8 cellular contexts compared by ENCODE assay signal in the genomic region with DNA sequence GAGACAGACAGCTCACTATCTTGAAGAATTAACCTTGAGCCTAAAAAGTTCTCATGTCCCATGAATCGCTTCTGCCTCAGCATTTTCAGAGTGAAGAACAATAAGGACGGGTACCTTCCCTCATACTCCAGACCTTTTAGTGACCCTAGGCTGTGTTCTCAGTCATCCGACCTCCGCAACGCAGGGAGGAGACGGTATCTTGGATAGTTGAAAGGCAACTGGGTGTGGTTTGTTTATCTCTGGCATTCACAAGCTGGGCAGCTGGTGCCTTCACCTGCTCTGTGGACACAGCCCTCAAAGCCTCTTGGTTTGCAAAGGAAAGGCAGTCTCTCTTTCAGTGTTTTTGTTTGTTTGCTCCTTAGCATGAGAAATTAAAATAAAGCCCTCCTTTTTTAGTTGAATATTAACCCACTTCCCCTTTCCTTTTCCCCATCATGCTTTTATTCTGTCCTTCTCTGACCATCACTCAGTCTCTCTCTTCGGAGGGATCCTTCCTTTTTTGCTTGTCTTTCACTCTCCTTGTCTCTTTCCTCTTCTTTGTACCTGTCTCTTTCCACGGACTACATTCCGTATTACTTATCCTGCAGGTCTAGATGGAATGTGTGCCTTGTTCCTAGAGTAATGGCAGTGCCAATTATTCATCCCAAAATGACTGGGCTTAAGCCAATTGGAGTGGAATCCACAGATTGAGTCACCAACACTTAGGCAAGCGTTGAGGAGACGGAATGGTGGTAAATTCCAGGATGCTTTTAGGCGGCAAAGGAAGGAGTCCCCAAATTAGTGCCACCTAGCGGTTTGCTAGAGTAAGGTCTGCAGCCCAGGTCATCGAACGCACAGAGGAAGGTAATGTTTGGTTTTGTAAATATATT. TPM values are rescaled to one million over a fixed set of nuclear protein-coding genes. Genes with fewer than 3 reads are reported as not detected.
A peak's percentile ranks its signal among the peaks of the same experiment; 100 is the strongest.
DNase-seq lines count a peak whose midpoint lies in the region; ATAC-seq and TF ChIP-seq lines count a peak whose summit lies in the region.

No MANE protein-coding gene starts in this region.

- H2AK5ac ChIP-seq in mesenchymal stem cell (ENCODE audit: low read length, severe bottlenecking): no peak overlapping the region

- no peaks in the 10 kb centered on the region for H3K9me3 ChIP-seq in mesenchymal stem cell (ENCODE audit: control insufficient read depth, low read length)

- POLR2A ChIA-PET in MCF 10A (lab: Yijun Ruan, JAX): interaction anchor here (0.6 to 5.9 kb wide), 8 partner anchors 11 to 196 kb away, joined by 3 to 58 read pairs (median 5); partner anchors contain the start of gene PRR15

- peaks cover 2% of the 10 kb centered on the region for H3K4me1 ChIP-seq in mesenchymal stem cell (ENCODE audit: control insufficient read depth, insufficient read depth, low read depth, low read length)

- DNase-seq in G401 (ENCODE audit: low spot score) (peak; percentile 80), NCI-H1105 treated with DMSO at 0.1 percent for 48 hours (lab: John Stamatoyannopoulos, UW) (peak; percentile 25), MCF 10A (ENCODE audit: unreplicated experiment) (peak; percentile 91), mesenchymal stem cell (peak; percentile 15), head of caudate nucleus (no peak)
- no peak for DNase-seq in stimulated activated CD4-positive, alpha-beta T cell treated with anti-CD3 and anti-CD28 coated beads, Interleukin-1b, Interleukin-23, amount 100 ng/mL, for 48 hours

- H2BK12ac ChIP-seq in mesenchymal stem cell (ENCODE audit: low read length in 2 of 2): peak overlapping the region in 1 of 2 experiments; percentile 9

- no peak overlapping the region for H3K14ac ChIP-seq in mesenchymal stem cell (ENCODE audit: low read length in 2 of 2)

- H3K27ac ChIP-seq in mesenchymal stem cell (ENCODE audit: low read length, poor library complexity, severe bottlenecking): no peak overlapping the region

- intact Hi-C loops in MCF 10A (cut with micrococcal nuclease) (loop anchor here (1.0 to 2.0 kb wide), 2 partner anchors 45 to 201 kb away; no protein-coding TSS in a partner anchor), head of caudate nucleus (cut with DNase I) (no loop called here)

- no peak overlapping the region for H4K8ac ChIP-seq in mesenchymal stem cell (ENCODE audit: low read length)

- no peaks in the 10 kb centered on the region for H3K27me3 Mint-ChIP-seq in MCF 10A (ENCODE audit: insufficient read depth, unreplicated experiment)

- no peak overlapping the region for H3K18ac ChIP-seq in mesenchymal stem cell (ENCODE audit: low read depth in 1 of 2, low read length in 2 of 2)

- H3K23ac ChIP-seq in mesenchymal stem cell (ENCODE audit: low read length in 2 of 2): no peak overlapping the region

- H2BK120ac ChIP-seq in mesenchymal stem cell (ENCODE audit: low read depth, low read length): no peak overlapping the region

- ATAC-seq in GM18858 (IDR thresholded peaks at IDR 0.05; ENCODE audit: unreplicated experiment) (no peak), GM18505 (IDR thresholded peaks at IDR 0.05; ENCODE audit: unreplicated experiment) (no peak)

- H3K36me3 Mint-ChIP-seq in MCF 10A (ENCODE audit: insufficient read depth, unreplicated experiment): no peaks in the 10 kb centered on the region

- peak overlapping the region; percentile 75 for H4K91ac ChIP-seq in mesenchymal stem cell (ENCODE audit: low read length)

- no peak overlapping the region for H2BK15ac ChIP-seq in mesenchymal stem cell (ENCODE audit: low read depth, poor library complexity, severe bottlenecking)

- peaks cover 41% of the 10 kb centered on the region for H3K4me1 Mint-ChIP-seq in MCF 10A (ENCODE audit: insufficient read depth, unreplicated experiment)

- H3K36me3 ChIP-seq in mesenchymal stem cell (ENCODE audit: control insufficient read depth in 1 of 2, insufficient read depth in 2 of 2, low read depth in 1 of 2, low read length in 2 of 2): no peaks in the 10 kb centered on the region

- CTCF ChIA-PET in MCF 10A (lab: Yijun Ruan, JAX): interaction anchor here (0.5 to 1.4 kb wide), 10 partner anchors 12 to 1538 kb away, joined by 3 to 18 read pairs (median 5); no protein-coding TSS in a partner anchor

- H2BK5ac ChIP-seq in mesenchymal stem cell (ENCODE audit: low read depth, low read length, poor library complexity, severe bottlenecking): no peak overlapping the region

- H3K27me3 ChIP-seq in mesenchymal stem cell (ENCODE audit: control insufficient read depth in 1 of 2, insufficient read depth in 1 of 2, low read length in 2 of 2): no peaks in the 10 kb centered on the region

- peak; percentile 50 for TF ChIP-seq CTCF in MCF 10A (IDR thresholded peaks at IDR 0.05; ENCODE audit: unreplicated experiment)

- H3K4ac ChIP-seq in mesenchymal stem cell (ENCODE audit: low read depth in 1 of 2, low read length in 2 of 2): no peak overlapping the region

- WGBS in mesenchymal stem cell: 60% methylated on average over 15 of the region's 15 CpGs

- no TSS peak for BruUV-seq in MCF 10A (replicated peaks; lab: Mats Ljungman, UMichigan)

- no peaks in the 10 kb centered on the region for H3K79me1 ChIP-seq in mesenchymal stem cell (replicated peaks; ENCODE audit: low read length, poor library complexity, severe bottlenecking)

- no peak overlapping the region for H2AFZ ChIP-seq in mesenchymal stem cell (ENCODE audit: low read depth, low read length)

- H3K9me3 Mint-ChIP-seq in MCF 10A (ENCODE audit: unreplicated experiment): peaks cover 3% of the 10 kb centered on the region

- H3K27ac Mint-ChIP-seq in MCF 10A (ENCODE audit: low read depth, unreplicated experiment): no peak overlapping the region

- H3K4me3 ChIP-seq in mesenchymal stem cell (ENCODE audit: insufficient read depth in 1 of 2, low read depth in 1 of 2, low read length in 2 of 2): no peak overlapping the region

- no peak overlapping the region for H3K9ac ChIP-seq in mesenchymal stem cell (ENCODE audit: low read length)

- in situ Hi-C loops in G401 (cut with HindIII; ENCODE audit: low sequenced_read_pairs): no loop called here

- H3K4me3 Mint-ChIP-seq in MCF 10A (ENCODE audit: unreplicated experiment): peak overlapping the region; percentile 2

- TF ChIP-seq POLR2A in GM18505 (IDR thresholded peaks at IDR 0.05; ENCODE audit: borderline replicate concordance, extremely low read depth, insufficient read depth, insufficient read length): no peak

- no peak overlapping the region for H3K4me2 ChIP-seq in mesenchymal stem cell (ENCODE audit: low read length, poor library complexity, severe bottlenecking)

RNA-seq across cellular contexts. Expression of gene PRR15, which starts 45.8 kb away (rescaled TPM):
- total RNA-seq in G401 (2014; rRNA removed; shearing (Covaris generic)): not detected in 2 replicates
- total RNA-seq in MCF 10A (2022): 6.8 and 8.0 TPM in 2 replicates
- polyA plus RNA-seq in mesenchymal stem cell (2013, experiment 1 of 2): 0.10 TPM
- polyA plus RNA-seq in mesenchymal stem cell (2013, experiment 2 of 2): 0.10 TPM

Comparison
In these comparisons a context has a peak if more than half of its experiments do, and no peak if none do; other contexts are left out.
1. DNase-seq: peak in G401 (single experiment), NCI-H1105 treated with DMSO at 0.1 percent for 48 hours (single experiment), MCF 10A (single experiment) and mesenchymal stem cell (single experiment); none in head of caudate nucleus (0 of 42) and stimulated activated CD4-positive, alpha-beta T cell treated with anti-CD3 and anti-CD28 coated beads, Interleukin-1b, Interleukin-23, amount 100 ng/mL, for 48 hours (single experiment).